ENCODE assay signal across 8 cellular contexts in the genomic region with DNA sequence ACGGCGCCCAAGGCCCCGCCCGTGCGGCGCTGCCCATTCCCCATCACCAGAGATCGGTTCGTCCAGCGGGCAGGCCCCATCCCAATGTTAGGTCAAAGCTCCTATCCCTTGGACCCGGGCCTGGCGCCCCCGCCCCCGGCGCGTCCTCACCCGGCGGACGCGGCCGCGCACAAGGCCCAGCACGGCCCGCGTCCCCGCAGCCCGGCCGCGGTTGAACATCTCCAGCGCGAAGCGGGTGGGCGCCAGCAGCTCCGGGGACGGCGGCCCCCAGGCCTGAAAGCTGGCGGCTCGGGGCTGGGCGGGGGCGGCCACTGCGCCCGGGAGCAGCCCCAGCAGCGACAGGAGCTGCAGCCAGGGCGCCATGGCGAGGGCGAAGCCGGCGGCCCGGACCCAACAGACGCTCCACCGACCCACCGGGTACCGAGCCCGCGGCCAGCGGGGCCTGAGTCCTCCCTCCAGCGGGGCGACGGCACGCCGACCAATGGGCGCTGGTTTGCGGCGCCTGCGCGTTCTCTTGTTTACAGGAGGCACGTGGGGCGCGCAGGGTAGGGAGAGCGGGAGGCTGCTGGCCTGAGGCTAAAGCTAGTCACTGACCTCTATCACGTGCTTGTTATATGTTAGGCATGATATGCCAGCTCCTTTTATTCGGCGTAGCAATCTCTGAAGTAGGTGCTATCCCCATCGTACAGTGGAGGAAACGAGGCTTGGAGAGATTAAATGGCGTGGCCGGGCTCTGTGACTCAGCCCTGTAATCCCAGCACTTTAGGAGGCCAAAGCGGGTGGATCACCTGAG. TPM values are rescaled to one million over a fixed set of nuclear protein-coding genes. Genes with fewer than 3 reads are reported as not detected.
DNase-seq lines count a peak whose midpoint lies in the region; ATAC-seq, FAIRE-seq and TF ChIP-seq lines count a peak whose summit lies in the region.

A gene (minus strand): TSS at position 483 of the 793 bp plus-strand sequence. CDS start 120 bp downstream, at position 363.

- ATAC-seq in GM21447 (IDR thresholded peaks at IDR 0.05; ENCODE audit: unreplicated experiment), result no peak

- H3K9me3 ChIP-seq in Caco-2, result no peaks in the 10 kb centered on the region

- H3K4me3 Mint-ChIP-seq in Caco-2 (ENCODE audit: unreplicated experiment), result no peak within 1 kb of the TSS

- BruUV-seq in Caco-2 (replicated peaks; lab: Mats Ljungman, UMichigan), result no TSS peak

- no peaks in the 10 kb centered on the region for H3K9me3 Mint-ChIP-seq in Caco-2 (ENCODE audit: unreplicated experiment)

- intact Hi-C loops in Caco-2 (cut with micrococcal nuclease; ENCODE audit: unreplicated experiment), result no loop called here

- CTCF ChIA-PET in Caco-2 (lab: Charles Lee), result interaction anchor here (1.1 to 1.2 kb wide), 2 partner anchors 11 to 24 kb away, joined by 3 to 5 read pairs; a partner anchor contains a TSS

- H3K4me3 ChIP-seq in bronchial epithelial cell (ENCODE audit: low read depth, low read length) (peak within 1 kb of the TSS; percentile 41), Caco-2 (ENCODE audit: low read depth, low read length) (no peak within 1 kb of the TSS)

- DNase-seq in GM18507 (ENCODE audit: extremely low spot score, insufficient read length, low read depth), result peak; percentile 76
- DNase-seq in NCI-H2029 (lab: John Stamatoyannopoulos, UW), result peak; percentile 74
- DNase-seq in activated CD4-positive, CD25-positive, alpha-beta regulatory T cell treated with anti-CD3 and anti-CD28 coated beads, Interleukin-2, amount 50 U/mL, for 16 hours (ENCODE audit: low read depth, low spot score), result peak; percentile 29
- peak; percentile 67 for DNase-seq in bronchial epithelial cell (ENCODE audit: low read depth)
- peak; percentile 71 for DNase-seq in iris pigment epithelial cell (ENCODE audit: low read depth)
- DNase-seq in stimulated activated CD4-positive, alpha-beta T cell treated with anti-CD3 and anti-CD28 coated beads, Interleukin-1b, Interleukin-23, amount 100 ng/mL, for 1 hour (ENCODE audit: low read depth in 2 of 2), result peak; percentile 15 to 43
- no peak for DNase-seq in Caco-2

- TF ChIP-seq CTCF in bronchial epithelial cell (IDR thresholded peaks at IDR 0.05; ENCODE audit: insufficient read depth, low read length, severe bottlenecking), result no peak
- TF ChIP-seq CTCF in Caco-2 (IDR thresholded peaks at IDR 0.05; ENCODE audit: insufficient read depth in 1 of 2, low read depth in 1 of 2, low read length in 1 of 2, severe bottlenecking in 1 of 2, unreplicated experiment in 1 of 2), result no peak

- H3K4me1 Mint-ChIP-seq in Caco-2 (ENCODE audit: low read depth, unreplicated experiment), result no peaks in the 10 kb centered on the region

- H3K27ac Mint-ChIP-seq in Caco-2 (ENCODE audit: unreplicated experiment), result no peak within 1 kb of the TSS

- no peaks in the 10 kb centered on the region for H3K27me3 Mint-ChIP-seq in Caco-2 (ENCODE audit: insufficient read depth, unreplicated experiment)

- peak; percentile 12 for FAIRE-seq in GM18507 (lab: Jason Lieb, UNC)
- no peak for FAIRE-seq in bronchial epithelial cell (lab: Jason Lieb, UNC)

- H3K27me3 ChIP-seq in bronchial epithelial cell (ENCODE audit: control insufficient read depth, insufficient read depth, low read length) (peaks cover 6% of the 10 kb centered on the region), Caco-2 (replicated peaks; ENCODE audit: control insufficient read depth, insufficient read depth, low read length) (no peaks in the 10 kb centered on the region)

- POLR2A ChIA-PET in Caco-2 (lab: Charles Lee), result interaction anchor here (0.5 kb wide), 1 partner anchor 307 kb away, joined by 8 read pairs; no protein-coding TSS in a partner anchor

- no peaks in the 10 kb centered on the region for H3K36me3 Mint-ChIP-seq in Caco-2 (ENCODE audit: insufficient read depth, unreplicated experiment)

- no peaks in the 10 kb centered on the region for H3K4me1 ChIP-seq in Caco-2

- H3K36me3 ChIP-seq in bronchial epithelial cell (ENCODE audit: control insufficient read depth, insufficient read depth, low read length) (no peaks in the 10 kb centered on the region), Caco-2 (ENCODE audit: control insufficient read depth, insufficient read depth, low read length) (no peaks in the 10 kb centered on the region)

RNA-seq across cellular contexts. Expression of the gene that starts here (rescaled TPM):
- total RNA-seq in bronchial epithelial cell, result 1.6 and 2.4 TPM in 2 replicates
- total RNA-seq in Caco-2 (2022), result not detected in 2 replicates

Comparison
In these comparisons a context has a peak if more than half of its experiments do, and no peak if none do; other contexts are left out.
1. DNase-seq: peak in GM18507 (single experiment), NCI-H2029 (single experiment), activated CD4-positive, CD25-positive, alpha-beta regulatory T cell treated with anti-CD3 and anti-CD28 coated beads, Interleukin-2, amount 50 U/mL, for 16 hours (single experiment), bronchial epithelial cell (single experiment), iris pigment epithelial cell (single experiment) and stimulated activated CD4-positive, alpha-beta T cell treated with anti-CD3 and anti-CD28 coated beads, Interleukin-1b, Interleukin-23, amount 100 ng/mL, for 1 hour (2 of 2); none in Caco-2 (0 of 2).